29 cellular contexts compared by ENCODE assay signal in genomic region chr1:25190260-25190659, GRCh38.
"Had no signal": no experiment of that assay in that cellular context is flagged by ENCODE, and none has a peak within 500 bp of the region (broad histone marks: within the 10 kb centered on the region; RNA-seq: fewer than 3 reads in every experiment).

No MANE protein-coding gene starts in this region.

- H3K9ac ChIP-seq: parathyroid adenoma had no signal

- H3K9me3 ChIP-seq: neutrophil, ovary, psoas muscle, spleen, suprapubic skin, testis, tibial artery, transverse colon, upper lobe of right lung, uterus had no signal

- H3K27ac ChIP-seq: neutrophil, ovary, parathyroid adenoma, psoas muscle, skin epidermis, spleen, suprapubic skin, testis, tibial artery, transverse colon, upper lobe of right lung, uterus had no signal

- H3K4me3 ChIP-seq: ovary, psoas muscle, skin epidermis, smooth muscle cell, spleen, suprapubic skin, testis, tibial artery, transverse colon, upper lobe of right lung, uterus had no signal

- ATAC-seq: naive thymus-derived CD8-positive, alpha-beta T cell; natural killer cell treated with Interleukin-12 subunit alpha and Interleukin-12 subunit beta and Interleukin-15 and Interleukin-18, amount 100 ng/mL, for 72 hours; psoas muscle; right cardiac atrium; sciatic nerve; stimulated activated memory B cell treated with anti-CD40 and anti-IgM and Interleukin-4, amounts not matched to agents 10 μg/mL and 1 μg/mL and 100 μg/mL, for 72 hours; stimulated activated naive CD8-positive, alpha-beta T cell treated with anti-CD3 and anti-CD28 coated beads, Interleukin-15, amount 100 ng/mL, for 72 hours; stimulated activated naive CD8-positive, alpha-beta T cell treated with anti-CD3 and anti-CD28 coated beads, Interleukin-15, Interleukin-2, amounts not matched to agents 100 U/mL and 50 U/mL, for 24 hours; upper lobe of right lung had no signal

- H3K36me3 ChIP-seq: neutrophil, ovary, spleen, suprapubic skin, tibial artery, transverse colon, upper lobe of right lung, uterus had no signal

- DNase-seq: naive thymus-derived CD8-positive, alpha-beta T cell; nephron progenitor cell; nucleus accumbens; ovary; psoas muscle; spleen; stimulated activated CD4-positive, alpha-beta T cell treated with anti-CD3 and anti-CD28 coated beads, Interleukin-12 subunit alpha, Interleukin-12 subunit beta, amount 100 ng/mL, for 4 hours; stimulated activated CD4-positive, alpha-beta T cell treated with anti-CD3 and anti-CD28 coated beads, Interleukin-1b, Interleukin-23, amount 100 ng/mL, for 48 hours; stimulated activated CD4-positive, alpha-beta T cell treated with anti-CD3 and anti-CD28 coated beads, Interleukin-4, amount 100 ng/mL, for 1 hour; stimulated activated CD4-positive, alpha-beta T cell treated with anti-CD3 and anti-CD28 coated beads, Interleukin-4, amount 100 ng/mL, for 4 hours; stimulated activated CD8-positive, alpha-beta memory T cell treated with anti-CD3 and anti-CD28 coated beads, Interleukin-4, amount 100 ng/mL, for 48 hours; stimulated activated naive CD4-positive, alpha-beta T cell; stimulated activated naive CD8-positive, alpha-beta T cell treated with anti-CD3 and anti-CD28 coated beads, Interleukin-15, amount 100 ng/mL, for 72 hours; stimulated activated naive CD8-positive, alpha-beta T cell treated with anti-CD3 and anti-CD28 coated beads, Interleukin-15, Interleukin-2, amounts not matched to agents 100 U/mL and 50 U/mL, for 24 hours; substantia nigra; testis; tibial artery; transverse colon; uterus had no signal

- H3K27me3 ChIP-seq: neutrophil, ovary, testis, transverse colon, upper lobe of right lung, uterus had no signal

- H3K79me2 ChIP-seq: parathyroid adenoma had no signal

- H2AFZ ChIP-seq: parathyroid adenoma had no signal

- H3K4me1 ChIP-seq: parathyroid adenoma, psoas muscle, testis, tibial artery, transverse colon, upper lobe of right lung had no signal

- H3K4me2 ChIP-seq: smooth muscle cell had no signal
